In the genomic region with DNA sequence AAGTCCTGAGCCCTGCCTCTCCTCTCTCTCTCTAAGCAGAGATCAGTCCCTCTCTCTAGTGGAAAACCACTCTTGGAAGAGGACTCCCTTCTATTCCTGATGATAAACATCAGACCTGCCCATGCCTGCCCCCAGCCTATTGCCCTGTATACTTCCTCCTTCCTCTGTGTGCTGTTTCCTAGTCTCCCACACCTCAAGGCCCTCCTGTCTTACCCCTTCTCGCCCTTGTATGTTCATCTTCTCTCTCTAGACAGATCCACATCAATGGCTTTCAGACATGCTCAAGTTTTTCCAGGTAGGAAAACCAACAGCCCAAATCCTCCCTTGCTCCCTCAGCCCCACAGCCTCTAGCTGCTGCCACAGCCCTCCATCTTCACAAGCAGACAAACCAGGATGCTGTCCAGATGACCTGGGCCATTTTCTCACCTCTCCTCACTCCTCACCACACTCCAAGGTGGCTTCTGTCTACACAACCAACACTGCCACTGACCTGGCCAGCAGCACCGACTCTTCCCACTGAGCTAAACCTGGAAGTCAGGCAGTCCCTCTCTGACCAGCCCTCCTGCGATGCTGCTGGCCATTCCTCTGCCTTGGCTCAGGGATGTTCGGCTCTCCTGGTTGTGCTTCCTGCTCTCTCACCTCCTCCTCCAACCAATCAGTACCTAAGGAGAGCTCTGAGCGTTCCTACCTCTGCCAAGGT, we compare ENCODE assay signal across 1 cellular context.
TF ChIP-seq lines count a peak whose summit lies in the region.

No MANE protein-coding gene starts in this region.

TF ChIP-seq in HepG2, 621 proteins besides CTCF, POLR2A, EP300 and RAD21 (continues in another document):
- TF ChIP-seq GPN1 (CRISPR knock-in tag; IDR thresholded peaks at IDR 0.05; ENCODE audit: borderline replicate concordance): no peak
- no peak for TF ChIP-seq ZNF530 (CRISPR knock-in tag; IDR thresholded peaks at IDR 0.05; ENCODE audit: low read depth)
- no peak for TF ChIP-seq MLLT10 (CRISPR knock-in tag; IDR thresholded peaks at IDR 0.05)
- TF ChIP-seq, protein P1, sequence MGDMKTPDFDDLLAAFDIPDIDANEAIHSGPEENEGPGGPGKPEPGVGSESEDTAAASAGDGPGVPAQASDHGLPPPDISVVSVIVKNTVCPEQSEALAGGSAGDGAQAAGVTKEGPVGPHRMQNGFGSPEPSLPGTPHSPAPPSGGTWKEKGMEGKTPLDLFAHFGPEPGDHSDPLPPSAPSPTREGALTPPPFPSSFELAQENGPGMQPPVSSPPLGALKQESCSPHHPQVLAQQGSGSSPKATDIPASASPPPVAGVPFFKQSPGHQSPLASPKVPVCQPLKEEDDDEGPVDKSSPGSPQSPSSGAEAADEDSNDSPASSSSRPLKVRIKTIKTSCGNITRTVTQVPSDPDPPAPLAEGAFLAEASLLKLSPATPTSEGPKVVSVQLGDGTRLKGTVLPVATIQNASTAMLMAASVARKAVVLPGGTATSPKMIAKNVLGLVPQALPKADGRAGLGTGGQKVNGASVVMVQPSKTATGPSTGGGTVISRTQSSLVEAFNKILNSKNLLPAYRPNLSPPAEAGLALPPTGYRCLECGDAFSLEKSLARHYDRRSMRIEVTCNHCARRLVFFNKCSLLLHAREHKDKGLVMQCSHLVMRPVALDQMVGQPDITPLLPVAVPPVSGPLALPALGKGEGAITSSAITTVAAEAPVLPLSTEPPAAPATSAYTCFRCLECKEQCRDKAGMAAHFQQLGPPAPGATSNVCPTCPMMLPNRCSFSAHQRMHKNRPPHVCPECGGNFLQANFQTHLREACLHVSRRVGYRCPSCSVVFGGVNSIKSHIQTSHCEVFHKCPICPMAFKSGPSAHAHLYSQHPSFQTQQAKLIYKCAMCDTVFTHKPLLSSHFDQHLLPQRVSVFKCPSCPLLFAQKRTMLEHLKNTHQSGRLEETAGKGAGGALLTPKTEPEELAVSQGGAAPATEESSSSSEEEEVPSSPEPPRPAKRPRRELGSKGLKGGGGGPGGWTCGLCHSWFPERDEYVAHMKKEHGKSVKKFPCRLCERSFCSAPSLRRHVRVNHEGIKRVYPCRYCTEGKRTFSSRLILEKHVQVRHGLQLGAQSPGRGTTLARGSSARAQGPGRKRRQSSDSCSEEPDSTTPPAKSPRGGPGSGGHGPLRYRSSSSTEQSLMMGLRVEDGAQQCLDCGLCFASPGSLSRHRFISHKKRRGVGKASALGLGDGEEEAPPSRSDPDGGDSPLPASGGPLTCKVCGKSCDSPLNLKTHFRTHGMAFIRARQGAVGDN (CRISPR knock-in tag; IDR thresholded peaks at IDR 0.05): no peak
- peak; percentile 83; the same call in 1 of the 2 replicates for TF ChIP-seq SMAD9 (CRISPR knock-in tag; IDR thresholded peaks at IDR 0.05)
- no peak for TF ChIP-seq ZNF17 (CRISPR knock-in tag; IDR thresholded peaks at IDR 0.05)
- no peak for TF ChIP-seq ZC3H4 (CRISPR knock-in tag; IDR thresholded peaks at IDR 0.05; ENCODE audit: borderline replicate concordance)
- peak; percentile 58; the same call in 1 of the 2 replicates for TF ChIP-seq ZNF776 (CRISPR knock-in tag; IDR thresholded peaks at IDR 0.05)
- no peak for TF ChIP-seq ELF4 (CRISPR knock-in tag; IDR thresholded peaks at IDR 0.05; ENCODE audit: borderline replicate concordance)
- no peak for TF ChIP-seq TAF1 (CRISPR knock-in tag; IDR thresholded peaks at IDR 0.05)
- TF ChIP-seq ZNF546 (CRISPR knock-in tag; conservative IDR thresholded peaks at IDR 0.05): no peak
- 0 out of 2 replicates have a peak, but pooled peaks have one; percentile 8 for TF ChIP-seq ZNF350 (CRISPR knock-in tag; IDR thresholded peaks at IDR 0.05; ENCODE audit: borderline replicate concordance, low read depth)
- TF ChIP-seq ZNF143 (CRISPR knock-in tag; IDR thresholded peaks at IDR 0.05): no peak
- TF ChIP-seq REXO4 (CRISPR knock-in tag; IDR thresholded peaks at IDR 0.05; ENCODE audit: borderline replicate concordance): no peak
- no peak for TF ChIP-seq ZBTB7A (CRISPR knock-in tag; IDR thresholded peaks at IDR 0.05)
- no peak for TF ChIP-seq ZNF598 (CRISPR knock-in tag; IDR thresholded peaks at IDR 0.05; ENCODE audit: borderline replicate concordance)
- TF ChIP-seq HHEX (CRISPR knock-in tag; IDR thresholded peaks at IDR 0.05): 0 out of 2 replicates have a peak, but pooled peaks have one; percentile 18
- no peak for TF ChIP-seq ZKSCAN1 (IDR thresholded peaks at IDR 0.05; ENCODE audit: low read length)
- TF ChIP-seq, protein P2, sequence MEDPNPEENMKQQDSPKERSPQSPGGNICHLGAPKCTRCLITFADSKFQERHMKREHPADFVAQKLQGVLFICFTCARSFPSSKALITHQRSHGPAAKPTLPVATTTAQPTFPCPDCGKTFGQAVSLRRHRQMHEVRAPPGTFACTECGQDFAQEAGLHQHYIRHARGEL (CRISPR knock-in tag; IDR thresholded peaks at IDR 0.05): 0 out of 2 replicates have a peak, but pooled peaks have one; percentile 16
- TF ChIP-seq, protein P3, sequence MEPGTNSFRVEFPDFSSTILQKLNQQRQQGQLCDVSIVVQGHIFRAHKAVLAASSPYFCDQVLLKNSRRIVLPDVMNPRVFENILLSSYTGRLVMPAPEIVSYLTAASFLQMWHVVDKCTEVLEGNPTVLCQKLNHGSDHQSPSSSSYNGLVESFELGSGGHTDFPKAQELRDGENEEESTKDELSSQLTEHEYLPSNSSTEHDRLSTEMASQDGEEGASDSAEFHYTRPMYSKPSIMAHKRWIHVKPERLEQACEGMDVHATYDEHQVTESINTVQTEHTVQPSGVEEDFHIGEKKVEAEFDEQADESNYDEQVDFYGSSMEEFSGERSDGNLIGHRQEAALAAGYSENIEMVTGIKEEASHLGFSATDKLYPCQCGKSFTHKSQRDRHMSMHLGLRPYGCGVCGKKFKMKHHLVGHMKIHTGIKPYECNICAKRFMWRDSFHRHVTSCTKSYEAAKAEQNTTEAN (CRISPR knock-in tag; conservative IDR thresholded peaks at IDR 0.05): no peak
- TF ChIP-seq TOPORS (CRISPR knock-in tag; IDR thresholded peaks at IDR 0.05): no peak
- TF ChIP-seq, protein P4, sequence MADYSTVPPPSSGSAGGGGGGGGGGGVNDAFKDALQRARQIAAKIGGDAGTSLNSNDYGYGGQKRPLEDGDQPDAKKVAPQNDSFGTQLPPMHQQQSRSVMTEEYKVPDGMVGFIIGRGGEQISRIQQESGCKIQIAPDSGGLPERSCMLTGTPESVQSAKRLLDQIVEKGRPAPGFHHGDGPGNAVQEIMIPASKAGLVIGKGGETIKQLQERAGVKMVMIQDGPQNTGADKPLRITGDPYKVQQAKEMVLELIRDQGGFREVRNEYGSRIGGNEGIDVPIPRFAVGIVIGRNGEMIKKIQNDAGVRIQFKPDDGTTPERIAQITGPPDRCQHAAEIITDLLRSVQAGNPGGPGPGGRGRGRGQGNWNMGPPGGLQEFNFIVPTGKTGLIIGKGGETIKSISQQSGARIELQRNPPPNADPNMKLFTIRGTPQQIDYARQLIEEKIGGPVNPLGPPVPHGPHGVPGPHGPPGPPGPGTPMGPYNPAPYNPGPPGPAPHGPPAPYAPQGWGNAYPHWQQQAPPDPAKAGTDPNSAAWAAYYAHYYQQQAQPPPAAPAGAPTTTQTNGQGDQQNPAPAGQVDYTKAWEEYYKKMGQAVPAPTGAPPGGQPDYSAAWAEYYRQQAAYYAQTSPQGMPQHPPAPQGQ (CRISPR knock-in tag; IDR thresholded peaks at IDR 0.05; ENCODE audit: borderline replicate concordance): 0 out of 2 replicates have a peak, but pooled peaks have one; percentile 75
- TF ChIP-seq HOXA9 (CRISPR knock-in tag; IDR thresholded peaks at IDR 0.05; ENCODE audit: borderline replicate concordance): no peak
- peak; percentile 32; the same call in 1 of the 2 replicates for TF ChIP-seq ZNF441 (CRISPR knock-in tag; IDR thresholded peaks at IDR 0.05; ENCODE audit: borderline replicate concordance)
- TF ChIP-seq, protein P5, sequence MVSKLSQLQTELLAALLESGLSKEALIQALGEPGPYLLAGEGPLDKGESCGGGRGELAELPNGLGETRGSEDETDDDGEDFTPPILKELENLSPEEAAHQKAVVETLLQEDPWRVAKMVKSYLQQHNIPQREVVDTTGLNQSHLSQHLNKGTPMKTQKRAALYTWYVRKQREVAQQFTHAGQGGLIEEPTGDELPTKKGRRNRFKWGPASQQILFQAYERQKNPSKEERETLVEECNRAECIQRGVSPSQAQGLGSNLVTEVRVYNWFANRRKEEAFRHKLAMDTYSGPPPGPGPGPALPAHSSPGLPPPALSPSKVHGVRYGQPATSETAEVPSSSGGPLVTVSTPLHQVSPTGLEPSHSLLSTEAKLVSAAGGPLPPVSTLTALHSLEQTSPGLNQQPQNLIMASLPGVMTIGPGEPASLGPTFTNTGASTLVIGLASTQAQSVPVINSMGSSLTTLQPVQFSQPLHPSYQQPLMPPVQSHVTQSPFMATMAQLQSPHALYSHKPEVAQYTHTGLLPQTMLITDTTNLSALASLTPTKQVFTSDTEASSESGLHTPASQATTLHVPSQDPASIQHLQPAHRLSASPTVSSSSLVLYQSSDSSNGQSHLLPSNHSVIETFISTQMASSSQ (IDR thresholded peaks at IDR 0.05; ENCODE audit: low read depth): no peak
- TF ChIP-seq, protein P5 (CRISPR knock-in tag; IDR thresholded peaks at IDR 0.05; ENCODE audit: borderline replicate concordance): no peak
- TF ChIP-seq ZKSCAN5 (CRISPR knock-in tag; IDR thresholded peaks at IDR 0.05): no peak
- TF ChIP-seq ZNF7 (CRISPR knock-in tag; IDR thresholded peaks at IDR 0.05): no peak
- TF ChIP-seq ZFP37 (CRISPR knock-in tag; IDR thresholded peaks at IDR 0.05; ENCODE audit: borderline replicate concordance): no peak
- TF ChIP-seq SMAD1 (CRISPR knock-in tag; IDR thresholded peaks at IDR 0.05; ENCODE audit: borderline replicate concordance, low read depth): 0 out of 2 replicates have a peak, but pooled peaks have one; percentile 19
- TF ChIP-seq, protein P6, sequence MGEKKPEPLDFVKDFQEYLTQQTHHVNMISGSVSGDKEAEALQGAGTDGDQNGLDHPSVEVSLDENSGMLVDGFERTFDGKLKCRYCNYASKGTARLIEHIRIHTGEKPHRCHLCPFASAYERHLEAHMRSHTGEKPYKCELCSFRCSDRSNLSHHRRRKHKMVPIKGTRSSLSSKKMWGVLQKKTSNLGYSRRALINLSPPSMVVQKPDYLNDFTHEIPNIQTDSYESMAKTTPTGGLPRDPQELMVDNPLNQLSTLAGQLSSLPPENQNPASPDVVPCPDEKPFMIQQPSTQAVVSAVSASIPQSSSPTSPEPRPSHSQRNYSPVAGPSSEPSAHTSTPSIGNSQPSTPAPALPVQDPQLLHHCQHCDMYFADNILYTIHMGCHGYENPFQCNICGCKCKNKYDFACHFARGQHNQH (CRISPR knock-in tag; IDR thresholded peaks at IDR 0.05): no peak
- TF ChIP-seq ZNF724P (CRISPR knock-in tag; IDR thresholded peaks at IDR 0.05; ENCODE audit: borderline replicate concordance): no peak
- TF ChIP-seq, protein P7, sequence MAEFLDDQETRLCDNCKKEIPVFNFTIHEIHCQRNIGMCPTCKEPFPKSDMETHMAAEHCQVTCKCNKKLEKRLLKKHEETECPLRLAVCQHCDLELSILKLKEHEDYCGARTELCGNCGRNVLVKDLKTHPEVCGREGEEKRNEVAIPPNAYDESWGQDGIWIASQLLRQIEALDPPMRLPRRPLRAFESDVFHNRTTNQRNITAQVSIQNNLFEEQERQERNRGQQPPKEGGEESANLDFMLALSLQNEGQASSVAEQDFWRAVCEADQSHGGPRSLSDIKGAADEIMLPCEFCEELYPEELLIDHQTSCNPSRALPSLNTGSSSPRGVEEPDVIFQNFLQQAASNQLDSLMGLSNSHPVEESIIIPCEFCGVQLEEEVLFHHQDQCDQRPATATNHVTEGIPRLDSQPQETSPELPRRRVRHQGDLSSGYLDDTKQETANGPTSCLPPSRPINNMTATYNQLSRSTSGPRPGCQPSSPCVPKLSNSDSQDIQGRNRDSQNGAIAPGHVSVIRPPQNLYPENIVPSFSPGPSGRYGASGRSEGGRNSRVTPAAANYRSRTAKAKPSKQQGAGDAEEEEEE (CRISPR knock-in tag; IDR thresholded peaks at IDR 0.05; ENCODE audit: borderline replicate concordance): 0 out of 2 replicates have a peak, but pooled peaks have one; percentile 32
- no peak for TF ChIP-seq KDM3A (CRISPR knock-in tag; IDR thresholded peaks at IDR 0.05; ENCODE audit: low read depth)
- no peak for TF ChIP-seq GTF3A (CRISPR knock-in tag; conservative IDR thresholded peaks at IDR 0.05)
- TF ChIP-seq SNAI1 (CRISPR knock-in tag; IDR thresholded peaks at IDR 0.05; ENCODE audit: borderline replicate concordance): no peak
- TF ChIP-seq, protein P8, sequence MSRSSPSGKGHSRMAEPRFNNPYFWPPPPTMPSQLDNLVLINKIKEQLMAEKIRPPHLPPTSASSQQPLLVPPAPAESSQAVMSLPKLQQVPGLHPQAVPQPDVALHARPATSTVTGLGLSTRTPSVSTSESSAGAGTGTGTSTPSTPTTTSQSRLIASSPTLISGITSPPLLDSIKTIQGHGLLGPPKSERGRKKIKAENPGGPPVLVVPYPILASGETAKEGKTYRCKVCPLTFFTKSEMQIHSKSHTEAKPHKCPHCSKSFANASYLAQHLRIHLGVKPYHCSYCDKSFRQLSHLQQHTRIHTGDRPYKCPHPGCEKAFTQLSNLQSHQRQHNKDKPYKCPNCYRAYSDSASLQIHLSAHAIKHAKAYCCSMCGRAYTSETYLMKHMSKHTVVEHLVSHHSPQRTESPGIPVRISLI (CRISPR knock-in tag; IDR thresholded peaks at IDR 0.05; ENCODE audit: borderline replicate concordance): no peak
- no peak for TF ChIP-seq ATF7-NPFF (CRISPR knock-in tag; IDR thresholded peaks at IDR 0.05; ENCODE audit: low read depth)
- no peak for TF ChIP-seq ZNF263 (CRISPR knock-in tag; IDR thresholded peaks at IDR 0.05)
- TF ChIP-seq, protein P9, sequence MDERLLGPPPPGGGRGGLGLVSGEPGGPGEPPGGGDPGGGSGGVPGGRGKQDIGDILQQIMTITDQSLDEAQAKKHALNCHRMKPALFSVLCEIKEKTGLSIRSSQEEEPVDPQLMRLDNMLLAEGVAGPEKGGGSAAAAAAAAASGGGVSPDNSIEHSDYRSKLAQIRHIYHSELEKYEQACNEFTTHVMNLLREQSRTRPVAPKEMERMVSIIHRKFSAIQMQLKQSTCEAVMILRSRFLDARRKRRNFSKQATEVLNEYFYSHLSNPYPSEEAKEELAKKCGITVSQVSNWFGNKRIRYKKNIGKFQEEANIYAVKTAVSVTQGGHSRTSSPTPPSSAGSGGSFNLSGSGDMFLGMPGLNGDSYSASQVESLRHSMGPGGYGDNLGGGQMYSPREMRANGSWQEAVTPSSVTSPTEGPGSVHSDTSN (CRISPR knock-in tag; IDR thresholded peaks at IDR 0.05): no peak
- no peak for TF ChIP-seq ZNF33A (CRISPR knock-in tag; IDR thresholded peaks at IDR 0.05; ENCODE audit: borderline replicate concordance)
- TF ChIP-seq ZNF567 (CRISPR knock-in tag; IDR thresholded peaks at IDR 0.05; ENCODE audit: borderline replicate concordance): no peak
- TF ChIP-seq POLR2AphosphoS5 (IDR thresholded peaks at IDR 0.05; ENCODE audit: low read depth, low read length): no peak
- TF ChIP-seq IKZF4 (CRISPR knock-in tag; IDR thresholded peaks at IDR 0.05; ENCODE audit: borderline replicate concordance, low read depth, not compliant biosample characterization): peak; percentile 15
- TF ChIP-seq ZNF10 (CRISPR knock-in tag; IDR thresholded peaks at IDR 0.05; ENCODE audit: borderline replicate concordance, low read depth): peak; percentile 67; the same call in 1 of the 2 replicates
